8 cellular contexts compared by ENCODE assay signal in the genomic region with DNA sequence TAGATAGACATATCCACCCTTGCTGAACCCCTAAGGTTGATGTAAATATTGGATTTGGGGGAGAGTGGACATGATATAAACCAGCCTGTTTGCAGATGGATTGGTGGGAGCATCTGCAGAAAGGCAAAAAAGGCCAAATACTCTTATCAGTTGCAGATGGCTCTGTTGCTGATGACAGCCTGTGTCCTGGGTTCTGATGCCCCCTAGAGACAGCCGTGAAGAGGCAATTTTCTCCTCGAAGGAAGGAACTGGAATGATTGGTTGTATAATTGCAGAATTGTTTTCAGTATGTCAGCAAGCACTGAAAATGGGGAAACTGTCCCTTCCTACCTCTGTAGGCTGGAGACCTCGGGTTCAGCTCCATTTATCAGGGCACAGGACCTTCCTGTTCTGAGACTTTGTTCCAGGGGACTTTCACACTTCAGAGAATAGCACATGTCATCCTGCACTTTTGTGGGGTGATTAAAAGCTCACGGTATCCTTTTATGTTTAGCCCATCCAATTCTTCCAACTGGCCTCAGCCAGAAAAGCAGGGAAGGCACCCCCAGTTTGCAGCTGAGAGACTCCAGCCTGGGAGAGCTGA.
A peak's percentile ranks its signal among the peaks of the same experiment; 100 is the strongest.
DNase-seq lines count a peak whose midpoint lies in the region; ATAC-seq and TF ChIP-seq lines count a peak whose summit lies in the region.

No MANE protein-coding gene starts in this region.

- no peak overlapping the region for H3K9ac ChIP-seq in DND-41 (ENCODE audit: low read depth, low read length)

- H4K20me1 ChIP-seq in DND-41 (ENCODE audit: insufficient read depth, low read length) (no peaks in the 10 kb centered on the region; the same call in 1 of the 2 replicates), osteoblast (ENCODE audit: insufficient read depth, low read length) (no peaks in the 10 kb centered on the region)

- DNase-seq in DND-41 = peak; percentile 47
- DNase-seq in HUDEP-2 (lab: John Stamatoyannopoulos, UW; ENCODE audit: unreplicated experiment in 76 of 76) = peak in 52 of 76 experiments; percentile 2 to 59 (median 27)
- DNase-seq in fibroblast of mammary gland (ENCODE audit: low read depth) = peak; percentile 80
- no peak for DNase-seq in osteoblast (ENCODE audit: insufficient read length, low spot score, missing footprints)
- no peak for DNase-seq in central memory CD4-positive, alpha-beta T cell
- DNase-seq in NCI-H2029 treated with DMSO at 0.1 percent for 48 hours (lab: John Stamatoyannopoulos, UW) = no peak

- H3K4me1 ChIP-seq in DND-41 (ENCODE audit: insufficient read depth, low read length) = peaks cover 3% of the 10 kb centered on the region; the same call in 1 of the 2 replicates
- H3K4me1 ChIP-seq in osteoblast (ENCODE audit: insufficient read depth, low read length) = peaks cover 57% of the 10 kb centered on the region

- H3K79me2 ChIP-seq in DND-41 (ENCODE audit: insufficient read depth, low read length) (no peaks in the 10 kb centered on the region), osteoblast (ENCODE audit: insufficient read depth, low read length) (peaks cover 24% of the 10 kb centered on the region)

- peaks cover 7% of the 10 kb centered on the region for H3K4me1 Mint-ChIP-seq in stimulated activated memory B cell treated with anti-CD40 and anti-IgM and Interleukin-4, amounts not matched to agents 10 μg/mL and 1 μg/mL and 100 μg/mL, for 72 hours

- H3K4me3 Mint-ChIP-seq in stimulated activated memory B cell treated with anti-CD40 and anti-IgM and Interleukin-4, amounts not matched to agents 10 μg/mL and 1 μg/mL and 100 μg/mL, for 72 hours = no peak overlapping the region

- no peak overlapping the region for H3K4me2 ChIP-seq in DND-41 (ENCODE audit: insufficient read depth, low read length)
- no peak overlapping the region for H3K4me2 ChIP-seq in osteoblast (ENCODE audit: insufficient read depth, low read length)

- no peak overlapping the region for H3K27ac Mint-ChIP-seq in stimulated activated memory B cell treated with anti-CD40 and anti-IgM and Interleukin-4, amounts not matched to agents 10 μg/mL and 1 μg/mL and 100 μg/mL, for 72 hours

- H2AFZ ChIP-seq in DND-41 (ENCODE audit: low read depth, low read length) (no peak overlapping the region), osteoblast (ENCODE audit: low read length) (no peak overlapping the region)

- no peaks in the 10 kb centered on the region for H3K27me3 Mint-ChIP-seq in stimulated activated memory B cell treated with anti-CD40 and anti-IgM and Interleukin-4, amounts not matched to agents 10 μg/mL and 1 μg/mL and 100 μg/mL, for 72 hours

- no peaks in the 10 kb centered on the region for H3K9me3 Mint-ChIP-seq in stimulated activated memory B cell treated with anti-CD40 and anti-IgM and Interleukin-4, amounts not matched to agents 10 μg/mL and 1 μg/mL and 100 μg/mL, for 72 hours

- H3K36me3 ChIP-seq in DND-41 (ENCODE audit: insufficient read depth, low read length) (peaks cover 27% of the 10 kb centered on the region), osteoblast (ENCODE audit: insufficient read depth, low read length) (peaks cover 13% of the 10 kb centered on the region)

- ATAC-seq in DND-41 (ENCODE audit: insufficient read depth, low read depth) (peak; percentile 66; the same call in 2 of the 3 replicates), SK-N-SH treated with all-trans-retinoic acid at 6 μM for 48 hours (peak; percentile 78)
- ATAC-seq in stimulated activated memory B cell treated with anti-CD40 and anti-IgM and Interleukin-4, amounts not matched to agents 10 μg/mL and 1 μg/mL and 100 μg/mL, for 72 hours = no peak

- peaks cover 20% of the 10 kb centered on the region for H3K36me3 Mint-ChIP-seq in stimulated activated memory B cell treated with anti-CD40 and anti-IgM and Interleukin-4, amounts not matched to agents 10 μg/mL and 1 μg/mL and 100 μg/mL, for 72 hours

- H3K27ac ChIP-seq in DND-41 (ENCODE audit: low read length) (peak overlapping the region; percentile 51; the same call in 1 of the 2 replicates), osteoblast (ENCODE audit: low read depth, low read length) (peak overlapping the region; percentile 91)

- no peaks in the 10 kb centered on the region for H3K9me3 ChIP-seq in DND-41 (ENCODE audit: insufficient read depth, low read length, severe bottlenecking)
- H3K9me3 ChIP-seq in osteoblast (ENCODE audit: low read depth, low read length) = no peaks in the 10 kb centered on the region

- TF ChIP-seq CTCF in DND-41 (IDR thresholded peaks at IDR 0.05; ENCODE audit: borderline replicate concordance, extremely low read depth, low read length, poor library complexity, severe bottlenecking) (peak; percentile 69), fibroblast of mammary gland (conservative IDR thresholded peaks at IDR 0.05; ENCODE audit: control insufficient read depth, insufficient read depth, low read depth, low read length) (peak; percentile 78), osteoblast (IDR thresholded peaks at IDR 0.05; ENCODE audit: extremely low read depth, low read depth, low read length) (peak; percentile 62)

- H3K27me3 ChIP-seq in DND-41 (ENCODE audit: insufficient read depth, low read length, poor library complexity) (no peaks in the 10 kb centered on the region), osteoblast (ENCODE audit: insufficient read depth, low read length) (no peaks in the 10 kb centered on the region)

- no peak overlapping the region for H3K4me3 ChIP-seq in DND-41 (ENCODE audit: low read depth in 1 of 2, low read length in 2 of 2)
- no peak overlapping the region for H3K4me3 ChIP-seq in fibroblast of mammary gland (ENCODE audit: control insufficient read depth, low read depth, low read length)
- no peak overlapping the region for H3K4me3 ChIP-seq in osteoblast (ENCODE audit: insufficient read depth, low read length)

TF ChIP-seq in SK-N-SH treated with all-trans-retinoic acid at 6 μM for 48 hours, 23 proteins besides CTCF, POLR2A, EP300 and RAD21:
- TF ChIP-seq OSR1 (CRISPR knock-in tag; IDR thresholded peaks at IDR 0.05) = no peak
- TF ChIP-seq GLIS3 (CRISPR knock-in tag; IDR thresholded peaks at IDR 0.05) = no peak
- no peak for TF ChIP-seq ZNF70 (CRISPR knock-in tag; IDR thresholded peaks at IDR 0.05)
- no peak for TF ChIP-seq SNAI2 (CRISPR knock-in tag; IDR thresholded peaks at IDR 0.05)
- no peak for TF ChIP-seq ZFP3 (CRISPR knock-in tag; IDR thresholded peaks at IDR 0.05)
- TF ChIP-seq CSDC2 (CRISPR knock-in tag; IDR thresholded peaks at IDR 0.05) = no peak
- no peak for TF ChIP-seq ZFP30 (CRISPR knock-in tag; IDR thresholded peaks at IDR 0.05)
- TF ChIP-seq BACH2 (CRISPR knock-in tag; IDR thresholded peaks at IDR 0.05; ENCODE audit: borderline replicate concordance) = no peak

Comparison
In these comparisons a context has a peak if more than half of its experiments do, and no peak if none do; other contexts are left out.
1. DNase-seq: peak in DND-41 (single experiment), HUDEP-2 (52 of 76) and fibroblast of mammary gland (single experiment); none in osteoblast (single experiment), central memory CD4-positive, alpha-beta T cell (single experiment) and NCI-H2029 treated with DMSO at 0.1 percent for 48 hours (single experiment).
2. Peak in every context shown above with its lines, with median percentiles within 50 percentile points of each other: CTCF ChIP-seq.